In the genomic region with DNA sequence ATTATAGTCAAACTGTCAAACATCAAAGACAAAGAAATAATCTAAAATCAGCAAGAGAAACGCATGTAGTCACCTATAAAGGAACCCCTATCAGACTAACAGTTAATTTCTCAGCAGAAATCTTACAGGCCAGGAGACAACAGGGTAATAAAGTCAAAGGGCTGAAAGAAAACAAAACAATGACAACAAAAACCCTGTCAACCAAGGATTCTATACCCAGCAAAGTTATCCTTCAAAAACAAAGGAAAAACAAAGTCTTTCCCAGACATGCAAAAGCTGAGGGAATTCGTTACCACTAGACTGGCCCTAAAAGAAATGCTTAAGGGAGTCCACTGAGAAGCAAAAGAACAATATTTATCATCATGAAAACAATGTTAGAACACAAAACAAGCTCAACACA, we compare ENCODE assay signal across 2 cellular contexts.
TF ChIP-seq lines count a peak whose summit lies in the region.

No MANE protein-coding gene starts in this region.

TF ChIP-seq in HEK293, 187 proteins besides CTCF, POLR2A, EP300 and RAD21:
- TF ChIP-seq SETDB1 (IDR thresholded peaks at IDR 0.05; ENCODE audit: insufficient read length, low read length) (peak; percentile 93), TRIM28 (IDR thresholded peaks at IDR 0.05; ENCODE audit: borderline replicate concordance, low read length) (peak; percentile 82; the same call in 1 of the 2 replicates), ZNF626 (tag by site-specific recombination; IDR thresholded peaks at IDR 0.05) (peak; percentile 37; the same call in 1 of the 2 replicates)
- TF ChIP-seq, protein P1, sequence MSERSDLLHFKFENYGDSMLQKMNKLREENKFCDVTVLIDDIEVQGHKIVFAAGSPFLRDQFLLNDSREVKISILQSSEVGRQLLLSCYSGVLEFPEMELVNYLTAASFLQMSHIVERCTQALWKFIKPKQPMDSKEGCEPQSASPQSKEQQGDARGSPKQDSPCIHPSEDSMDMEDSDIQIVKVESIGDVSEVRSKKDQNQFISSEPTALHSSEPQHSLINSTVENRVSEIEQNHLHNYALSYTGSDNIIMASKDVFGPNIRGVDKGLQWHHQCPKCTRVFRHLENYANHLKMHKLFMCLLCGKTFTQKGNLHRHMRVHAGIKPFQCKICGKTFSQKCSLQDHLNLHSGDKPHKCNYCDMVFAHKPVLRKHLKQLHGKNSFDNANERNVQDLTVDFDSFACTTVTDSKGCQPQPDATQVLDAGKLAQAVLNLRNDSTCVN (tag by site-specific recombination; optimal IDR thresholded peaks at IDR 0.05) = no peak

TF ChIP-seq in GM12878, 131 proteins besides CTCF, POLR2A, EP300 and RAD21:
- TF ChIP-seq ZNF622 (IDR thresholded peaks at IDR 0.05) = no peak
- no peak for TF ChIP-seq HDAC2 (IDR thresholded peaks at IDR 0.05)
- TF ChIP-seq CBX5 (IDR thresholded peaks at IDR 0.05; ENCODE audit: low read depth) = peak; percentile 96
- TF ChIP-seq, protein P2, sequence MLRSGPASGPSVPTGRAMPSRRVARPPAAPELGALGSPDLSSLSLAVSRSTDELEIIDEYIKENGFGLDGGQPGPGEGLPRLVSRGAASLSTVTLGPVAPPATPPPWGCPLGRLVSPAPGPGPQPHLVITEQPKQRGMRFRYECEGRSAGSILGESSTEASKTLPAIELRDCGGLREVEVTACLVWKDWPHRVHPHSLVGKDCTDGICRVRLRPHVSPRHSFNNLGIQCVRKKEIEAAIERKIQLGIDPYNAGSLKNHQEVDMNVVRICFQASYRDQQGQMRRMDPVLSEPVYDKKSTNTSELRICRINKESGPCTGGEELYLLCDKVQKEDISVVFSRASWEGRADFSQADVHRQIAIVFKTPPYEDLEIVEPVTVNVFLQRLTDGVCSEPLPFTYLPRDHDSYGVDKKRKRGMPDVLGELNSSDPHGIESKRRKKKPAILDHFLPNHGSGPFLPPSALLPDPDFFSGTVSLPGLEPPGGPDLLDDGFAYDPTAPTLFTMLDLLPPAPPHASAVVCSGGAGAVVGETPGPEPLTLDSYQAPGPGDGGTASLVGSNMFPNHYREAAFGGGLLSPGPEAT (IDR thresholded peaks at IDR 0.05; ENCODE audit: low read depth) = peak; percentile 42; the same call in 1 of the 2 replicates
- TF ChIP-seq PAX5 (IDR thresholded peaks at IDR 0.05; ENCODE audit: borderline replicate concordance, low read depth, low read length) = no peak
- 0 out of 2 replicates have a peak, but pooled peaks have one; percentile 44 for TF ChIP-seq TCF7 (IDR thresholded peaks at IDR 0.05; ENCODE audit: borderline replicate concordance)
- no peak for TF ChIP-seq JUND (IDR thresholded peaks at IDR 0.05; ENCODE audit: low read depth, low read length)
